ENCODE assay signal across 29 cellular contexts in genomic region chr4:54647070-54647469, GRCh38.
"Had no signal": no experiment of that assay in that cellular context is flagged by ENCODE, and none has a peak within 500 bp of the region (broad histone marks: within the 10 kb centered on the region; RNA-seq: fewer than 3 reads in every experiment).

No MANE protein-coding gene starts in this region.

- ATAC-seq: activated T-helper 17 cell treated with anti-CD3 and anti-CD28 coated beads, Interleukin-2, amount 50 U/mL, for 72 hours; esophagus mucosa; WTC11 had no signal

- H3K4me3 ChIP-seq: coronary artery, dorsolateral prefrontal cortex had no signal

- FAIRE-seq: astrocyte, bronchial epithelial cell, frontal cortex, TTC549 had no signal

- H3K27me3 ChIP-seq: brain microvascular endothelial cell, dorsolateral prefrontal cortex had no signal

- H3K27ac ChIP-seq: brain microvascular endothelial cell, coronary artery, dorsolateral prefrontal cortex, VCaP had no signal

- H3K36me3 ChIP-seq: brain microvascular endothelial cell had no signal

- DNase-seq: activated CD4-positive, alpha-beta memory T cell treated with anti-CD3 and anti-CD28 coated beads, Interleukin-2, amount 10 ng/mL, durations not matched to agents 7 days and 5 days; activated CD4-positive, alpha-beta T cell treated with anti-CD3 and anti-CD28 coated beads for 1 hour; activated CD4-positive, alpha-beta T cell treated with anti-CD3 and anti-CD28 coated beads for 4 hours; activated CD4-positive, alpha-beta T cell treated with anti-CD3 and anti-CD28 coated beads, Interleukin-2, amount 10 ng/mL, durations not matched to agents 7 days and 5 days; activated CD4-positive, alpha-beta T cell treated with anti-CD3 and anti-CD28 coated beads, Interleukin-2, amount 50 U/mL, for 4 hours; activated CD8-positive, alpha-beta memory T cell treated with anti-CD3 and anti-CD28 coated beads, Interleukin-2, amount 50 U/mL, for 48 hours; activated effector memory CD4-positive, alpha-beta T cell treated with Interleukin-2 at 50 U/mL for 16 hours; activated gamma-delta T cell treated with Interleukin-2 at 50 U/mL for 16 hours; activated naive CD4-positive, alpha-beta T cell treated with anti-CD3 and anti-CD28 coated beads, Interleukin-2, amount 50 U/mL, for 16 hours; activated naive CD4-positive, alpha-beta T cell treated with Interleukin-2 at 50 U/mL for 16 hours; activated T-cell treated with anti-CD3 and anti-CD28 coated beads for 4 hours; activated T-cell treated with anti-CD3 and anti-CD28 coated beads, Interleukin-2, amount 50 U/mL, for 24 hours; amniotic stem cell; anterior cingulate cortex; brain microvascular endothelial cell; dorsolateral prefrontal cortex; effector memory CD4-positive, alpha-beta T cell; endodermal cell; foreskin fibroblast; T-helper 2 cell had no signal
